In the genomic region with DNA sequence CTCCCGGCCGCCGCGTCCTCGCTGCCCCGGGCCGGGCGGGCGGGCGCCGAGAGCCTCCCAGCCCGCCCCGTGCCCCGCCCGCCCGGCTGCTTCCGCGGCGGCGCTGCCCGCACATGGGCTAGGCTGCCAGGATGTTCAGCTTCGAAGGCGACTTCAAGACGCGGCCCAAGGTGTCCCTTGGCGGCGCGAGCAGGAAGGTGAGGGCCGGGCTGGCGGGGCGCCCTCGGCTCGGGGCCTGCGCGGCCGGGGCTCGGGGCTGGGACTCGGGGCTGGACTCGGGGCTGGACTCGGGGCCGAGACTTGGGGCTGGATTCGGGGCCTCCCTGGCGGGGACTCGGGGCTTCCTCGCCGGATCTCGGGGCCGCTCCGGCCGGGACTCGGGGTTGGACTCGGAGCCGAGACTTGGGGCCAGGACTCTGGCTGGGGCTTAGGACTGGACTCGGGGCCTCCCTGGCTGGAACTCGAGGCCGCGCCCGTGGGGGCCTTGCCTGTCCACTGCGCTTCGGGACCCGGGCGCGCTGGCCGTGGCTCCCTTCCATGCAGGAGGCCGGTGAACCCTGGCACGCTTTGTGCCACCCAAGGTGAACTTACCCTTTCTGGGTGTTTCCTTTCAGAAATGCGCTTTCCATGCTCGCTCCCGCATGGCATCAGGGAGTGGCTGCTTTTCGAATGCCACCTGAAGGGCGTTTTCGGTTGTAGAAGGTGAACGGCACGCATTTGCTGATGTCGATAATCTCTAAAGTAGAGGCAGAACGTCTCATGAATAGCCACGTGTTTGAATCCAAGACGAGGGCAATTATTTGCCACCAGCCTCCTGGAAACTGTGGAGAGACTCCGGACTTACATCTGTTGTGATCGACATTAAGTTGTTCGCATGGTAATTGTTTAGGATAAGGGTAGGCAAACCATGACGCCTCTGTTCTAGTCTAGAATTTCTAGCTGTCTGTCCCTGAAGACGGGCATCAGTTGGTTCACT, we compare ENCODE assay signal across 8 cellular contexts. TPM values are rescaled to one million over a fixed set of nuclear protein-coding genes. Genes with fewer than 3 reads are reported as not detected.
DNase-seq lines count a peak whose midpoint lies in the region; ATAC-seq and TF ChIP-seq lines count a peak whose summit lies in the region.

No MANE protein-coding gene starts in this region.

- no peaks in the 10 kb centered on the region for H3K9me3 ChIP-seq in CD8-positive, alpha-beta T cell (ENCODE audit: low read length)
- H3K9me3 ChIP-seq in IMR-90 (ENCODE audit: control insufficient read depth, insufficient read depth, low read length): no peaks in the 10 kb centered on the region
- H3K9me3 ChIP-seq in subcutaneous abdominal adipose tissue (ENCODE audit: control insufficient read depth in 5 of 5, low read length in 5 of 5): no peaks in the 10 kb centered on the region

- peaks cover 52% of the 10 kb centered on the region for H4K20me1 ChIP-seq in IMR-90 (ENCODE audit: insufficient read depth, low read length)

- H3K36me3 ChIP-seq in CD8-positive, alpha-beta T cell (ENCODE audit: insufficient read depth, low read length): no peaks in the 10 kb centered on the region
- peaks cover 14% of the 10 kb centered on the region for H3K36me3 ChIP-seq in IMR-90 (ENCODE audit: control insufficient read depth, insufficient read depth, low read length)
- H3K36me3 ChIP-seq in subcutaneous abdominal adipose tissue (ENCODE audit: control insufficient read depth in 5 of 5, insufficient read depth in 5 of 5, low read length in 5 of 5): peaks cover 0 to 28% (median 13%) of the 10 kb centered on the region in 5 donors

- H3K27ac Mint-ChIP-seq in CD8-positive, alpha-beta T cell: peak overlapping the region; percentile 78
- H3K27ac Mint-ChIP-seq in activated CD4-positive, alpha-beta memory T cell treated with anti-CD3 and anti-CD28 coated beads, Interleukin-2, amount 10 ng/mL, durations not matched to agents 7 days and 5 days: peak overlapping the region; percentile 83
- peak overlapping the region; percentile 70 to 75 for H3K27ac Mint-ChIP-seq in natural killer cell treated with Interleukin-12 subunit alpha and Interleukin-12 subunit beta and Interleukin-15 and Interleukin-18, amount 100 ng/mL, for 72 hours

- peak overlapping the region in 1 of 2 experiments; percentile 72; a peak in 1 of 4 replicates for H4K8ac ChIP-seq in IMR-90 (ENCODE audit: low read depth in 2 of 2, low read length in 2 of 2)

- peak overlapping the region; percentile 62 for H3K27ac ChIP-seq in CD8-positive, alpha-beta T cell (ENCODE audit: low read depth, low read length)
- H3K27ac ChIP-seq in IMR-90 (ENCODE audit: insufficient read depth, low read length) (peak overlapping the region; percentile 89), subcutaneous abdominal adipose tissue (ENCODE audit: low read depth, low read length) (peak overlapping the region; percentile 79)

- POLR2A ChIA-PET in CD8-positive, alpha-beta T cell (lab: Charles Lee): interaction anchor here (1.3 kb wide), 1 partner anchor 246 kb away, joined by 4 read pairs; the partner anchor contains the start of gene LMBR1
- POLR2A ChIA-PET in IMR-90 (lab: Charles Lee; ENCODE audit: unreplicated experiment): no interaction called here
- POLR2A ChIA-PET in activated CD4-positive, alpha-beta memory T cell treated with anti-CD3 and anti-CD28 coated beads, Interleukin-2, amount 10 ng/mL, durations not matched to agents 7 days and 5 days (lab: Charles Lee): interaction anchor here (0.8 to 1.4 kb wide), 7 partner anchors 11 to 1565 kb away, joined by 3 to 9 read pairs (median 3); partner anchors contain the start of genes NCAPG2, NOM1 and RNF32

- H3K4me2 ChIP-seq in IMR-90 (ENCODE audit: low read depth, low read length): peak overlapping the region; percentile 91

- no peak overlapping the region for H2BK20ac ChIP-seq in IMR-90 (ENCODE audit: low read depth, low read length)

- peak overlapping the region; percentile 68 for H3K4me3 Mint-ChIP-seq in CD8-positive, alpha-beta T cell
- peak overlapping the region; percentile 79 for H3K4me3 Mint-ChIP-seq in activated CD4-positive, alpha-beta memory T cell treated with anti-CD3 and anti-CD28 coated beads, Interleukin-2, amount 10 ng/mL, durations not matched to agents 7 days and 5 days
- peak overlapping the region; percentile 90 for H3K4me3 Mint-ChIP-seq in natural killer cell treated with Interleukin-12 subunit alpha and Interleukin-12 subunit beta and Interleukin-15 and Interleukin-18, amount 100 ng/mL, for 72 hours

- peak overlapping the region; percentile 8; the same call in 1 of the 2 replicates for H4K5ac ChIP-seq in IMR-90 (ENCODE audit: low read depth, low read length)

- no TSS peak for BruUV-seq in IMR-90 (replicated peaks; lab: Mats Ljungman, UMichigan)

- H2AK5ac ChIP-seq in IMR-90 (ENCODE audit: low read depth, low read length): peak overlapping the region; percentile 65

- H3K9ac ChIP-seq in IMR-90 (ENCODE audit: low read depth, low read length) (peak overlapping the region; percentile 88), subcutaneous abdominal adipose tissue (ENCODE audit: low read length in 5 of 5) (peak overlapping the region; percentile 69 to 97 (median 85))

- intact Hi-C loops in CD8-positive, alpha-beta T cell (cut with DNase I, micrococcal nuclease): loop anchor here (1.0 to 5.0 kb wide), 7 partner anchors 198 to 1568 kb away; partner anchors contain the start of genes DNAJB6 (in 1 of the 2), LMBR1 (in 1 of the 2), NCAPG2 (in 1 of the 2) and RBM33 (in 1 of the 2)
- intact Hi-C loops in IMR-90 (cut with micrococcal nuclease): loop anchor here (5.0 to 10.0 kb wide), 2 partner anchors 167 to 1345 kb away; no protein-coding TSS in a partner anchor

- no peak for TF ChIP-seq POLR2A in IMR-90 (IDR thresholded peaks at IDR 0.05; ENCODE audit: low read depth, low read length)

- no peak overlapping the region for H2BK15ac ChIP-seq in IMR-90 (ENCODE audit: low read depth, low read length)

- no peak overlapping the region for H2BK120ac ChIP-seq in IMR-90 (ENCODE audit: low read depth, low read length)

- H4K91ac ChIP-seq in IMR-90 (ENCODE audit: insufficient read depth, low read depth, low read length): peak overlapping the region; percentile 20; the same call in 1 of the 2 replicates

- H3K18ac ChIP-seq in IMR-90 (ENCODE audit: low read depth, low read length): no peak overlapping the region

- peak overlapping the region; percentile 24; the same call in 1 of the 2 replicates for H3K14ac ChIP-seq in IMR-90 (replicated peaks; ENCODE audit: low read depth, low read length)

- no peaks in the 10 kb centered on the region for H3K9me3 Mint-ChIP-seq in CD8-positive, alpha-beta T cell
- H3K9me3 Mint-ChIP-seq in activated CD4-positive, alpha-beta memory T cell treated with anti-CD3 and anti-CD28 coated beads, Interleukin-2, amount 10 ng/mL, durations not matched to agents 7 days and 5 days: no peaks in the 10 kb centered on the region
- no peaks in the 10 kb centered on the region for H3K9me3 Mint-ChIP-seq in natural killer cell treated with Interleukin-12 subunit alpha and Interleukin-12 subunit beta and Interleukin-15 and Interleukin-18, amount 100 ng/mL, for 72 hours

- peak overlapping the region; percentile 95 for H2AK9ac ChIP-seq in IMR-90 (replicated peaks; ENCODE audit: low read depth, low read length, poor library complexity)

- peaks cover 22% of the 10 kb centered on the region for H3K9me1 ChIP-seq in IMR-90 (ENCODE audit: insufficient read depth, low read length)

- H3K56ac ChIP-seq in IMR-90 (ENCODE audit: extremely low read depth, insufficient read depth, low read length): peak overlapping the region; percentile 77

- dilution Hi-C loops in IMR-90 (cut with HindIII; ENCODE audit: low sequenced_read_pairs, unreplicated experiment): no loop called here

- H3K27me3 Mint-ChIP-seq in CD8-positive, alpha-beta T cell (ENCODE audit: low read depth): no peaks in the 10 kb centered on the region
- H3K27me3 Mint-ChIP-seq in activated CD4-positive, alpha-beta memory T cell treated with anti-CD3 and anti-CD28 coated beads, Interleukin-2, amount 10 ng/mL, durations not matched to agents 7 days and 5 days: no peaks in the 10 kb centered on the region
- H3K27me3 Mint-ChIP-seq in natural killer cell treated with Interleukin-12 subunit alpha and Interleukin-12 subunit beta and Interleukin-15 and Interleukin-18, amount 100 ng/mL, for 72 hours: no peaks in the 10 kb centered on the region

- peak overlapping the region; percentile 89 for H2BK5ac ChIP-seq in IMR-90 (ENCODE audit: low read depth, low read length, poor library complexity, severe bottlenecking)

- peak overlapping the region; percentile 61 for H3K23ac ChIP-seq in IMR-90 (ENCODE audit: low read depth, low read length)

- peaks cover 0 to 39% of the 10 kb centered on the region in 2 experiments; a peak in 2 of 4 replicates for H3K79me1 ChIP-seq in IMR-90 (ENCODE audit: low read depth in 1 of 2, low read length in 2 of 2)

- peak overlapping the region; percentile 95 for H2AFZ ChIP-seq in IMR-90 (replicated peaks; ENCODE audit: low read length, poor library complexity)

- H3K27me3 ChIP-seq in CD8-positive, alpha-beta T cell (ENCODE audit: insufficient read depth, low read length): no peaks in the 10 kb centered on the region
- H3K27me3 ChIP-seq in IMR-90 (ENCODE audit: control insufficient read depth, insufficient read depth, low read length) (no peaks in the 10 kb centered on the region), subcutaneous abdominal adipose tissue (ENCODE audit: control insufficient read depth in 5 of 5, insufficient read depth in 4 of 5, low read length in 5 of 5) (no peaks in the 10 kb centered on the region)

- H3K4me1 ChIP-seq in CD8-positive, alpha-beta T cell (ENCODE audit: insufficient read depth, low read length): peaks cover 40% of the 10 kb centered on the region
- peaks cover 11% of the 10 kb centered on the region for H3K4me1 ChIP-seq in IMR-90 (ENCODE audit: control insufficient read depth, insufficient read depth, low read length)
- peaks cover 6 to 39% (median 26%) of the 10 kb centered on the region in 5 donors for H3K4me1 ChIP-seq in subcutaneous abdominal adipose tissue (ENCODE audit: control insufficient read depth in 5 of 5, insufficient read depth in 5 of 5, low read length in 5 of 5)

- peak overlapping the region; percentile 57 for H3K4me3 ChIP-seq in CD8-positive, alpha-beta T cell (ENCODE audit: low read depth, low read length)
- H3K4me3 ChIP-seq in IMR-90 (ENCODE audit: insufficient read depth, low read depth, low read length) (peak overlapping the region; percentile 59), epithelial cell of esophagus (ENCODE audit: low read length) (peak overlapping the region; percentile 70), subcutaneous abdominal adipose tissue (ENCODE audit: low read depth in 1 of 5, low read length in 5 of 5) (peak overlapping the region; percentile 68 to 80 (median 76))

- in situ Hi-C loops in IMR-90 (cut with MboI; ENCODE audit: low sequenced_read_pairs): loop anchor here (25.0 kb wide), 2 partner anchors 177 to 502 kb away; partner anchors contain the start of gene RNF32

- CTCF ChIA-PET in CD8-positive, alpha-beta T cell (lab: Charles Lee): no interaction called here
- CTCF ChIA-PET in IMR-90 (lab: Yijun Ruan, JAX): no interaction called here
- CTCF ChIA-PET in activated CD4-positive, alpha-beta memory T cell treated with anti-CD3 and anti-CD28 coated beads, Interleukin-2, amount 10 ng/mL, durations not matched to agents 7 days and 5 days (lab: Charles Lee): interaction anchor here (0.6 kb wide), 1 partner anchor 315 kb away, joined by 4 read pairs; no protein-coding TSS in a partner anchor

- TF ChIP-seq RAD21 in IMR-90 (IDR thresholded peaks at IDR 0.05; ENCODE audit: low read length): no peak

- 0% methylated on average over 52 of the region's 83 CpGs; no CpG with 5 or more reads in 1 of the 2 experiments for WGBS in IMR-90 (ENCODE audit: extremely low coverage in 2 of 2, insufficient read length in 1 of 2), 2 experiments

- H3K36me3 Mint-ChIP-seq in CD8-positive, alpha-beta T cell: peaks cover 38% of the 10 kb centered on the region
- H3K36me3 Mint-ChIP-seq in activated CD4-positive, alpha-beta memory T cell treated with anti-CD3 and anti-CD28 coated beads, Interleukin-2, amount 10 ng/mL, durations not matched to agents 7 days and 5 days (ENCODE audit: low read depth): peaks cover 40% of the 10 kb centered on the region
- H3K36me3 Mint-ChIP-seq in natural killer cell treated with Interleukin-12 subunit alpha and Interleukin-12 subunit beta and Interleukin-15 and Interleukin-18, amount 100 ng/mL, for 72 hours: peaks cover 25% of the 10 kb centered on the region

- peak in 5 of 7 experiments; percentile 51 to 69 (median 62) for DNase-seq in CD8-positive, alpha-beta T cell
- DNase-seq in IMR-90: peak; percentile 38
- peak; percentile 73 for DNase-seq in activated CD4-positive, alpha-beta memory T cell treated with anti-CD3 and anti-CD28 coated beads, Interleukin-2, amount 10 ng/mL, durations not matched to agents 7 days and 5 days
- DNase-seq in epithelial cell of esophagus (ENCODE audit: low read depth): peak; percentile 70
- DNase-seq in natural killer cell treated with Interleukin-12 subunit alpha and Interleukin-12 subunit beta and Interleukin-15 and Interleukin-18, amount 100 ng/mL, for 72 hours (ENCODE audit: low spot score): peak; percentile 79
- no peak for DNase-seq in NCI-H128 (lab: John Stamatoyannopoulos, UW; ENCODE audit: unreplicated experiment)

- H3K4ac ChIP-seq in IMR-90 (ENCODE audit: low read depth, low read length): peak overlapping the region; percentile 59

- peak; percentile 62 for ATAC-seq in CD8-positive, alpha-beta T cell
- ATAC-seq in GM21447 (IDR thresholded peaks at IDR 0.05; ENCODE audit: unreplicated experiment) (peak; percentile 47), IMR-90 (ENCODE audit: low read depth) (peak; percentile 70)
- ATAC-seq in natural killer cell treated with Interleukin-12 subunit alpha and Interleukin-12 subunit beta and Interleukin-15 and Interleukin-18, amount 100 ng/mL, for 72 hours: peak; percentile 84 to 90

- TF ChIP-seq CTCF in CD8-positive, alpha-beta T cell (IDR thresholded peaks at IDR 0.05): no peak
- TF ChIP-seq CTCF in IMR-90 (conservative IDR thresholded peaks at IDR 0.05; ENCODE audit: low read depth, low read length): no peak
- TF ChIP-seq CTCF in epithelial cell of esophagus (IDR thresholded peaks at IDR 0.05; ENCODE audit: insufficient read depth, low read depth, low read length, missing control alignments): no peak

- peaks cover 50% of the 10 kb centered on the region for H3K4me1 Mint-ChIP-seq in CD8-positive, alpha-beta T cell (ENCODE audit: low read depth)
- H3K4me1 Mint-ChIP-seq in activated CD4-positive, alpha-beta memory T cell treated with anti-CD3 and anti-CD28 coated beads, Interleukin-2, amount 10 ng/mL, durations not matched to agents 7 days and 5 days: peaks cover 51% of the 10 kb centered on the region
- H3K4me1 Mint-ChIP-seq in natural killer cell treated with Interleukin-12 subunit alpha and Interleukin-12 subunit beta and Interleukin-15 and Interleukin-18, amount 100 ng/mL, for 72 hours (ENCODE audit: low read depth in 2 of 2): peaks cover 39 to 47% of the 10 kb centered on the region in 2 donors

RNA-seq across cellular contexts. Expression of gene UBE3C, which starts 0.7 kb away (rescaled TPM):
- total RNA-seq in CD8-positive, alpha-beta T cell: 10 to 100 TPM; 25.3 to 28.8 TPM
- total RNA-seq in IMR-90 (2012; rRNA removed): 60.6 and 88.6 TPM in 2 replicates
- 35.8 and 43.0 TPM in 2 replicates for polyA plus RNA-seq in IMR-90 (2012; rRNA removed)
- polyA plus RNA-seq in IMR-90 (2012; cell fraction: cytosol; rRNA removed): 19.8 and 19.9 TPM in 2 replicates
- 19.7 and 50.4 TPM in 2 replicates for polyA plus RNA-seq in IMR-90 (2012; cell fraction: nucleus; rRNA removed; ENCODE audit: low replicate concordance)
- total RNA-seq in activated CD4-positive, alpha-beta memory T cell treated with anti-CD3 and anti-CD28 coated beads, Interleukin-2, amount 10 ng/mL, durations not matched to agents 7 days and 5 days: 10 to 100 TPM; 55.0 to 55.7 TPM
- total RNA-seq in natural killer cell treated with Interleukin-12 subunit alpha and Interleukin-12 subunit beta and Interleukin-15 and Interleukin-18, amount 100 ng/mL, for 72 hours: 100 to 1,000 TPM in 1 of 2 donors, 10 to 100 TPM in 1; 69.6 to 117 TPM
